Comparison of ENCODE assay signal across 10 cellular contexts in genomic region chr2:203340791-203341487, GRCh38. TPM values are rescaled to one million over a fixed set of nuclear protein-coding genes. Genes with fewer than 3 reads are reported as not detected.
DNase-seq lines count a peak whose midpoint lies in the region; ATAC-seq and TF ChIP-seq lines count a peak whose summit lies in the region.
"Had no signal": no experiment of that assay in that cellular context is flagged by ENCODE, and none has a peak within 500 bp of the region (broad histone marks: within the 10 kb centered on the region; RNA-seq: fewer than 3 reads in every experiment).

No MANE protein-coding gene starts in this region.

- in situ Hi-C loops in astrocyte of the cerebellum (cut with HindIII; ENCODE audit: low sequenced_read_pairs): no loop called here

- no peaks in the 10 kb centered on the region for H3K36me3 Mint-ChIP-seq in effector memory CD8-positive, alpha-beta T cell (ENCODE audit: insufficient read depth)

- H3K9me3 ChIP-seq in heart right ventricle: no peaks in the 10 kb centered on the region

- peak; percentile 26 for DNase-seq in H7
- DNase-seq in astrocyte of the cerebellum (ENCODE audit: low read depth): peak; percentile 84
- no peak for DNase-seq in heart right ventricle
- DNase-seq in skeletal muscle cell (ENCODE audit: low read depth): peak; percentile 28
- no peak for DNase-seq in effector memory CD8-positive, alpha-beta T cell
- no peak for DNase-seq in activated gamma-delta T cell (lab: John Stamatoyannopoulos, UW)
- DNase-seq in GM10248 (ENCODE audit: extremely low spot score): no peak
- DNase-seq: activated CD8-positive, alpha-beta memory T cell treated with anti-CD3 and anti-CD28 coated beads, Interleukin-2, amount 10 ng/mL, durations not matched to agents 7 days and 5 days had no signal

- ATAC-seq in heart right ventricle (peak in 5 of 8 donors; percentile 23 to 53 (median 50)), GM21526 (IDR thresholded peaks at IDR 0.05; ENCODE audit: low FRiP score, unreplicated experiment) (no peak)
- no peak for ATAC-seq in effector memory CD8-positive, alpha-beta T cell (replicated peaks)
- ATAC-seq: activated CD8-positive, alpha-beta memory T cell treated with anti-CD3 and anti-CD28 coated beads, Interleukin-2, amount 10 ng/mL, durations not matched to agents 7 days and 5 days had no signal

- intact Hi-C loops in heart right ventricle (cut with DNase I): no loop called here

- CTCF ChIA-PET in GM10248 (lab: Yijun Ruan, JAX): interaction anchor here (0.6 kb wide), 1 partner anchor 38 kb away, joined by 3 read pairs; no protein-coding TSS in a partner anchor

- H3K27me3 Mint-ChIP-seq in effector memory CD8-positive, alpha-beta T cell: no peaks in the 10 kb centered on the region
- H3K27me3 Mint-ChIP-seq: activated CD8-positive, alpha-beta memory T cell treated with anti-CD3 and anti-CD28 coated beads, Interleukin-2, amount 10 ng/mL, durations not matched to agents 7 days and 5 days; IgD-negative memory B cell had no signal

- no peaks in the 10 kb centered on the region; the same call in 1 of the 2 replicates for H3K36me3 ChIP-seq in H7 (replicated peaks; ENCODE audit: control insufficient read depth, insufficient read depth, low read length)
- peaks cover 0 to 19% (median 0%) of the 10 kb centered on the region in 9 donors for H3K36me3 ChIP-seq in heart right ventricle

- peak overlapping the region in 2 of 10 donors; percentile 22 to 51 for H3K27ac ChIP-seq in heart right ventricle

- no peak overlapping the region for H3K4me3 Mint-ChIP-seq in effector memory CD8-positive, alpha-beta T cell
- H3K4me3 Mint-ChIP-seq: activated CD8-positive, alpha-beta memory T cell treated with anti-CD3 and anti-CD28 coated beads, Interleukin-2, amount 10 ng/mL, durations not matched to agents 7 days and 5 days; IgD-negative memory B cell had no signal

- H3K4me1 Mint-ChIP-seq in effector memory CD8-positive, alpha-beta T cell (ENCODE audit: low read depth in 2 of 2): peaks cover 1 to 13% of the 10 kb centered on the region in 2 donors

- H3K4me1 ChIP-seq in heart right ventricle: peaks cover 0 to 47% (median 17%) of the 10 kb centered on the region in 9 donors

- H3K27ac Mint-ChIP-seq in effector memory CD8-positive, alpha-beta T cell: no peak overlapping the region
- H3K27ac Mint-ChIP-seq: activated CD8-positive, alpha-beta memory T cell treated with anti-CD3 and anti-CD28 coated beads, Interleukin-2, amount 10 ng/mL, durations not matched to agents 7 days and 5 days; IgD-negative memory B cell had no signal

- no peaks in the 10 kb centered on the region for H3K9me3 Mint-ChIP-seq in effector memory CD8-positive, alpha-beta T cell
- H3K9me3 Mint-ChIP-seq: IgD-negative memory B cell had no signal

- no peak overlapping the region for H3K4me3 ChIP-seq in H7 (ENCODE audit: insufficient read depth, low read depth, low read length)
- H3K4me3 ChIP-seq in astrocyte of the cerebellum (ENCODE audit: low read depth, low read length): no peak overlapping the region
- no peak overlapping the region for H3K4me3 ChIP-seq in heart right ventricle
- H3K4me3 ChIP-seq in skeletal muscle cell (ENCODE audit: low read depth, low read length): no peak overlapping the region

- POLR2A ChIA-PET in GM10248 (lab: Yijun Ruan, JAX): no interaction called here

- H3K27me3 ChIP-seq in H7 (ENCODE audit: control insufficient read depth, insufficient read depth, low read length) (no peaks in the 10 kb centered on the region), heart right ventricle (no peaks in the 10 kb centered on the region)

- TF ChIP-seq CTCF in astrocyte of the cerebellum (IDR thresholded peaks at IDR 0.05; ENCODE audit: low read depth, low read length, missing control alignments) (no peak), heart right ventricle (IDR thresholded peaks at IDR 0.05) (no peak), GM10248 (IDR thresholded peaks at IDR 0.05; ENCODE audit: control extremely low read depth, extremely low read depth, low read depth, missing control alignments) (no peak)

- WGBS in heart right ventricle, 2 donors: 83 to 88% methylated on average over 6 of the region's 6 CpGs

RNA-seq across cellular contexts. Expression of gene ABI2, which starts 12.7 kb away (rescaled TPM):
- total RNA-seq in H7 (2014; rRNA removed; shearing (Covaris generic)): 48.0 and 73.3 TPM in 2 replicates
- 10 to 100 TPM; 41.6 to 76.8 (median 57.7) TPM for total RNA-seq in heart right ventricle
- polyA plus RNA-seq in heart right ventricle: 10 to 100 TPM; 12.9 to 15.9 TPM

Comparison
In these comparisons a context has a peak if more than half of its experiments do, and no peak if none do; other contexts are left out.
1. DNase-seq: peak in H7 (single experiment), astrocyte of the cerebellum (single experiment) and skeletal muscle cell (single experiment); none in heart right ventricle (0 of 2), effector memory CD8-positive, alpha-beta T cell (0 of 3), activated gamma-delta T cell (single experiment) and GM10248 (single experiment).
2. ATAC-seq: peak in heart right ventricle (5 of 8); none in GM21526 (single experiment) and effector memory CD8-positive, alpha-beta T cell (single experiment).